In genomic region chr4:17958185-17958584, GRCh38 we compare ENCODE assay signal across 1 cellular context.
A peak's percentile ranks its signal among the peaks of the same experiment; 100 is the strongest.
TF ChIP-seq lines count a peak whose summit lies in the region.

No MANE protein-coding gene starts in this region.

TF ChIP-seq in SK-N-SH, 30 proteins besides CTCF, POLR2A, EP300 and RAD21 (continued from another document):
- TF ChIP-seq PBX3 (IDR thresholded peaks at IDR 0.05) (peak; percentile 11; the same call in 1 of the 2 replicates), FOSL2 (IDR thresholded peaks at IDR 0.05; ENCODE audit: borderline replicate concordance, low read depth) (0 out of 2 replicates have a peak, but pooled peaks have one; percentile 4), EZH2phosphoT487 (IDR thresholded peaks at IDR 0.05; ENCODE audit: borderline replicate concordance, low read depth) (no peak)
- TF ChIP-seq, protein P1, sequence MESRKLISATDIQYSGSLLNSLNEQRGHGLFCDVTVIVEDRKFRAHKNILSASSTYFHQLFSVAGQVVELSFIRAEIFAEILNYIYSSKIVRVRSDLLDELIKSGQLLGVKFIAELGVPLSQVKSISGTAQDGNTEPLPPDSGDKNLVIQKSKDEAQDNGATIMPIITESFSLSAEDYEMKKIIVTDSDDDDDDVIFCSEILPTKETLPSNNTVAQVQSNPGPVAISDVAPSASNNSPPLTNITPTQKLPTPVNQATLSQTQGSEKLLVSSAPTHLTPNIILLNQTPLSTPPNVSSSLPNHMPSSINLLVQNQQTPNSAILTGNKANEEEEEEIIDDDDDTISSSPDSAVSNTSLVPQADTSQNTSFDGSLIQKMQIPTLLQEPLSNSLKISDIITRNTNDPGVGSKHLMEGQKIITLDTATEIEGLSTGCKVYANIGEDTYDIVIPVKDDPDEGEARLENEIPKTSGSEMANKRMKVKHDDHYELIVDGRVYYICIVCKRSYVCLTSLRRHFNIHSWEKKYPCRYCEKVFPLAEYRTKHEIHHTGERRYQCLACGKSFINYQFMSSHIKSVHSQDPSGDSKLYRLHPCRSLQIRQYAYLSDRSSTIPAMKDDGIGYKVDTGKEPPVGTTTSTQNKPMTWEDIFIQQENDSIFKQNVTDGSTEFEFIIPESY (IDR thresholded peaks at IDR 0.05; ENCODE audit: borderline replicate concordance, low read depth) = no peak
